Comparison of ENCODE assay signal across 24 cellular contexts in the genomic region with DNA sequence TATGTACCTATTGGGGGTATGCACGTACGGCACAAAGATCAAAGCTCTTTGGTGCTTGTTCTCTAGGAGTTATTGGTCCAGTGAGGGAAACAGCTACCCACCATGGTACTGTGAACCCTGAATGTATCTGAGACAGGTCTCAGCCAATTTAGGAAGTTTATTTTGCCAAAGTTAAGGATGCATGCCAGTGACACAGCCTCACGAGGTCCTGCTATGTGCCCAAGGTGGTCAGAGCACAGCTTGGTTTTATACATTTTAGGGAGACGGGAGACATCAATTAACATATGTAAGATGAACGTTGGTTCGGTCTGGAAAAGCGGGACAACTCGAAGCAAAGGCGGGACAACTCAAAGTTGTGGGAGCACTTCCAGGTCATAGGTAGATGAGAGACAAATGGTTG.
A peak's percentile ranks its signal among the peaks of the same experiment; 100 is the strongest.
DNase-seq lines count a peak whose midpoint lies in the region; ATAC-seq and TF ChIP-seq lines count a peak whose summit lies in the region.
"Had no signal": no experiment of that assay in that cellular context is flagged by ENCODE, and none has a peak within 500 bp of the region (broad histone marks: within the 10 kb centered on the region; RNA-seq: fewer than 3 reads in every experiment).

No MANE protein-coding gene starts in this region.

- H3K9me3 ChIP-seq in heart right ventricle, result no peaks in the 10 kb centered on the region
- H3K9me3 ChIP-seq in liver (ENCODE audit: control insufficient read depth in 4 of 4, low read length in 3 of 4), result no peaks in the 10 kb centered on the region
- no peaks in the 10 kb centered on the region for H3K9me3 ChIP-seq in uterus
- H3K9me3 ChIP-seq: A549, SJSA1 had no signal

- no peaks in the 10 kb centered on the region for H3K36me3 ChIP-seq in heart right ventricle
- no peaks in the 10 kb centered on the region for H3K36me3 ChIP-seq in liver (ENCODE audit: control insufficient read depth in 4 of 4, insufficient read depth in 3 of 4, low read depth in 1 of 4, low read length in 3 of 4)
- no peaks in the 10 kb centered on the region for H3K36me3 ChIP-seq in uterus
- H3K36me3 ChIP-seq: BLaER1 treated with 17β-estradiol and CSF1 and Interleukin-3, amounts not matched to agents 10 nM and 100 nM; SJSA1 had no signal

- no peak overlapping the region for H3K9ac ChIP-seq in liver (ENCODE audit: low read depth in 1 of 2, low read length in 2 of 2)
- H3K9ac ChIP-seq: BLaER1 treated with 17β-estradiol and CSF1 and Interleukin-3, amounts not matched to agents 10 nM and 100 nM had no signal

- H3K4me3 ChIP-seq in heart right ventricle, result no peak overlapping the region
- no peak overlapping the region for H3K4me3 ChIP-seq in liver (ENCODE audit: low read depth in 1 of 3, low read length in 3 of 3)
- H3K4me3 ChIP-seq in uterus, result no peak overlapping the region
- H3K4me3 ChIP-seq: A549; BLaER1 treated with 17β-estradiol and CSF1 and Interleukin-3, amounts not matched to agents 10 nM and 100 nM; SJSA1 had no signal

- intact Hi-C loops in heart right ventricle (cut with DNase I), result loop anchor here in 4 of 10 donors (5.0 to 10.0 kb wide), 2 partner anchors 75 to 78 kb away; a partner anchor contains a TSS
- intact Hi-C loops in Right ventricle myocardium superior (cut with DNase I), result no loop called here
- intact Hi-C loops in sciatic nerve (cut with DNase I), result no loop called here
- intact Hi-C loops in uterus (cut with DNase I; ENCODE audit: low total_unique reads), result no loop called here

- no peaks in the 10 kb centered on the region for H3K27me3 ChIP-seq in heart right ventricle
- no peaks in the 10 kb centered on the region for H3K27me3 ChIP-seq in liver (ENCODE audit: control insufficient read depth in 4 of 4, insufficient read depth in 4 of 4, low read length in 3 of 4)
- no peaks in the 10 kb centered on the region for H3K27me3 ChIP-seq in uterus
- H3K27me3 ChIP-seq: BLaER1 treated with 17β-estradiol and CSF1 and Interleukin-3, amounts not matched to agents 10 nM and 100 nM; SJSA1 had no signal

- TF ChIP-seq RAD21 in liver (IDR thresholded peaks at IDR 0.05), result no peak

- no peak for TF ChIP-seq POLR2A in uterus (IDR thresholded peaks at IDR 0.05)

- TF ChIP-seq CTCF in heart right ventricle (IDR thresholded peaks at IDR 0.05) (no peak), liver (IDR thresholded peaks at IDR 0.05; ENCODE audit: low read depth, low read length, missing input control) (no peak), uterus (IDR thresholded peaks at IDR 0.05) (no peak)

- H3K4me1 ChIP-seq in heart right ventricle (peaks cover 0 to 34% (median 21%) of the 10 kb centered on the region in 9 donors), liver (ENCODE audit: control insufficient read depth in 4 of 4, insufficient read depth in 4 of 4, low read length in 3 of 4) (peaks cover 6 to 26% (median 19%) of the 10 kb centered on the region in 4 donors), uterus (peaks cover 9 to 12% of the 10 kb centered on the region in 2 donors)

- 96 to 97% methylated on average over 9 of the region's 9 CpGs for WGBS in heart right ventricle, 2 donors
- 95% methylated on average over 9 of the region's 9 CpGs for WGBS in liver

- ATAC-seq in heart right ventricle (no peak), Right ventricle myocardium superior (ENCODE audit: poor library complexity) (no peak), sciatic nerve (no peak)
- ATAC-seq: A549; activated CD8-positive, alpha-beta T cell treated with anti-CD3 and anti-CD28 coated beads, Interleukin-2, amount 10 ng/mL, durations not matched to agents 7 days and 5 days; activated T-cell treated with anti-CD3 and anti-CD28 coated beads, Interleukin-2, amount 50 U/mL, for 4 hours; stimulated activated naive B cell treated with anti-CD40 and anti-IgM and Interleukin-4, amounts not matched to agents 10 μg/mL and 1 μg/mL and 100 μg/mL, for 72 hours had no signal

- peak overlapping the region; percentile 70 to 93 (median 81) for H3K27ac ChIP-seq in heart right ventricle
- peak overlapping the region; percentile 91 to 93 for H3K27ac ChIP-seq in liver (ENCODE audit: low read depth in 1 of 2, low read length in 2 of 2)
- H3K27ac ChIP-seq in uterus, result peak overlapping the region; percentile 80 to 88
- H3K27ac ChIP-seq: A549; BLaER1 treated with 17β-estradiol and CSF1 and Interleukin-3, amounts not matched to agents 10 nM and 100 nM; SJSA1 had no signal

- no peak for DNase-seq in heart right ventricle
- DNase-seq in Right ventricle myocardium superior, result no peak
- peak; percentile 15 for DNase-seq in sciatic nerve (ENCODE audit: low spot score)
- no peak for DNase-seq in uterus
- no peak for DNase-seq in SW480 (ENCODE audit: low spot score)
- DNase-seq in COLO668 (lab: John Stamatoyannopoulos, UW; ENCODE audit: unreplicated experiment), result no peak
- DNase-seq in medulla oblongata (ENCODE audit: extremely low spot score), result no peak
- DNase-seq: activated CD4-positive, CD25-positive, alpha-beta regulatory T cell; activated CD8-positive, alpha-beta T cell treated with anti-CD3 and anti-CD28 coated beads, Interleukin-2, amount 10 ng/mL, durations not matched to agents 7 days and 5 days; activated naive CD4-positive, alpha-beta T cell treated with anti-CD3 and anti-CD28 coated beads for 36 hours; activated T-cell treated with anti-CD3 and anti-CD28 coated beads, Interleukin-2, amount 50 U/mL, for 4 hours; aorta; DMS153; GF-D8; MM.1S; NCI-H146; NCI-H2171 treated with DMSO at 0.1 percent for 48 hours; NCI-H748 treated with DMSO at 0.1 percent for 48 hours; OCI-M1; stimulated activated naive B cell treated with anti-CD40 and anti-IgM and Interleukin-4, amounts not matched to agents 10 μg/mL and 1 μg/mL and 100 μg/mL, for 72 hours had no signal

TF ChIP-seq in liver, 16 proteins besides CTCF, POLR2A, EP300 and RAD21:
- no peak for TF ChIP-seq FOXA1 (IDR thresholded peaks at IDR 0.05)
- no peak for TF ChIP-seq HNF4A (conservative IDR thresholded peaks at IDR 0.05)
- no peak for TF ChIP-seq RXRA (IDR thresholded peaks at IDR 0.05)
- TF ChIP-seq GABPA (IDR thresholded peaks at IDR 0.05 in 1 of 2, conservative IDR thresholded peaks at IDR 0.05 in 1 of 2), result no peak
- TF ChIP-seq, protein P1, sequence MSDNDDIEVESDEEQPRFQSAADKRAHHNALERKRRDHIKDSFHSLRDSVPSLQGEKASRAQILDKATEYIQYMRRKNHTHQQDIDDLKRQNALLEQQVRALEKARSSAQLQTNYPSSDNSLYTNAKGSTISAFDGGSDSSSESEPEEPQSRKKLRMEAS (IDR thresholded peaks at IDR 0.05), result no peak
- TF ChIP-seq TAF1 (conservative IDR thresholded peaks at IDR 0.05), result no peak
- no peak for TF ChIP-seq NR2F2 (IDR thresholded peaks at IDR 0.05)
- TF ChIP-seq, protein P2, sequence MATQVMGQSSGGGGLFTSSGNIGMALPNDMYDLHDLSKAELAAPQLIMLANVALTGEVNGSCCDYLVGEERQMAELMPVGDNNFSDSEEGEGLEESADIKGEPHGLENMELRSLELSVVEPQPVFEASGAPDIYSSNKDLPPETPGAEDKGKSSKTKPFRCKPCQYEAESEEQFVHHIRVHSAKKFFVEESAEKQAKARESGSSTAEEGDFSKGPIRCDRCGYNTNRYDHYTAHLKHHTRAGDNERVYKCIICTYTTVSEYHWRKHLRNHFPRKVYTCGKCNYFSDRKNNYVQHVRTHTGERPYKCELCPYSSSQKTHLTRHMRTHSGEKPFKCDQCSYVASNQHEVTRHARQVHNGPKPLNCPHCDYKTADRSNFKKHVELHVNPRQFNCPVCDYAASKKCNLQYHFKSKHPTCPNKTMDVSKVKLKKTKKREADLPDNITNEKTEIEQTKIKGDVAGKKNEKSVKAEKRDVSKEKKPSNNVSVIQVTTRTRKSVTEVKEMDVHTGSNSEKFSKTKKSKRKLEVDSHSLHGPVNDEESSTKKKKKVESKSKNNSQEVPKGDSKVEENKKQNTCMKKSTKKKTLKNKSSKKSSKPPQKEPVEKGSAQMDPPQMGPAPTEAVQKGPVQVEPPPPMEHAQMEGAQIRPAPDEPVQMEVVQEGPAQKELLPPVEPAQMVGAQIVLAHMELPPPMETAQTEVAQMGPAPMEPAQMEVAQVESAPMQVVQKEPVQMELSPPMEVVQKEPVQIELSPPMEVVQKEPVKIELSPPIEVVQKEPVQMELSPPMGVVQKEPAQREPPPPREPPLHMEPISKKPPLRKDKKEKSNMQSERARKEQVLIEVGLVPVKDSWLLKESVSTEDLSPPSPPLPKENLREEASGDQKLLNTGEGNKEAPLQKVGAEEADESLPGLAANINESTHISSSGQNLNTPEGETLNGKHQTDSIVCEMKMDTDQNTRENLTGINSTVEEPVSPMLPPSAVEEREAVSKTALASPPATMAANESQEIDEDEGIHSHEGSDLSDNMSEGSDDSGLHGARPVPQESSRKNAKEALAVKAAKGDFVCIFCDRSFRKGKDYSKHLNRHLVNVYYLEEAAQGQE (IDR thresholded peaks at IDR 0.05), result no peak
- no peak for TF ChIP-seq EGR1 (IDR thresholded peaks at IDR 0.05; ENCODE audit: low read depth in 2 of 2)
- TF ChIP-seq YY1 (IDR thresholded peaks at IDR 0.05), result no peak
- TF ChIP-seq, protein P3, sequence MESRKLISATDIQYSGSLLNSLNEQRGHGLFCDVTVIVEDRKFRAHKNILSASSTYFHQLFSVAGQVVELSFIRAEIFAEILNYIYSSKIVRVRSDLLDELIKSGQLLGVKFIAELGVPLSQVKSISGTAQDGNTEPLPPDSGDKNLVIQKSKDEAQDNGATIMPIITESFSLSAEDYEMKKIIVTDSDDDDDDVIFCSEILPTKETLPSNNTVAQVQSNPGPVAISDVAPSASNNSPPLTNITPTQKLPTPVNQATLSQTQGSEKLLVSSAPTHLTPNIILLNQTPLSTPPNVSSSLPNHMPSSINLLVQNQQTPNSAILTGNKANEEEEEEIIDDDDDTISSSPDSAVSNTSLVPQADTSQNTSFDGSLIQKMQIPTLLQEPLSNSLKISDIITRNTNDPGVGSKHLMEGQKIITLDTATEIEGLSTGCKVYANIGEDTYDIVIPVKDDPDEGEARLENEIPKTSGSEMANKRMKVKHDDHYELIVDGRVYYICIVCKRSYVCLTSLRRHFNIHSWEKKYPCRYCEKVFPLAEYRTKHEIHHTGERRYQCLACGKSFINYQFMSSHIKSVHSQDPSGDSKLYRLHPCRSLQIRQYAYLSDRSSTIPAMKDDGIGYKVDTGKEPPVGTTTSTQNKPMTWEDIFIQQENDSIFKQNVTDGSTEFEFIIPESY (IDR thresholded peaks at IDR 0.05), result no peak
- no peak for TF ChIP-seq FOXA2 (IDR thresholded peaks at IDR 0.05)
- TF ChIP-seq, protein P4, sequence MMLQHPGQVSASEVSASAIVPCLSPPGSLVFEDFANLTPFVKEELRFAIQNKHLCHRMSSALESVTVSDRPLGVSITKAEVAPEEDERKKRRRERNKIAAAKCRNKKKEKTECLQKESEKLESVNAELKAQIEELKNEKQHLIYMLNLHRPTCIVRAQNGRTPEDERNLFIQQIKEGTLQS (IDR thresholded peaks at IDR 0.05), result no peak
- TF ChIP-seq HNF4G (IDR thresholded peaks at IDR 0.05), result no peak
- TF ChIP-seq SP1 (IDR thresholded peaks at IDR 0.05), result no peak
